In genomic region chr20:40913224-40913821, GRCh38 we compare ENCODE assay signal across 1 cellular context.
A peak's percentile ranks its signal among the peaks of the same experiment; 100 is the strongest.
TF ChIP-seq lines count a peak whose summit lies in the region.

No MANE protein-coding gene starts in this region.

TF ChIP-seq in K562, 482 proteins besides CTCF, POLR2A, EP300 and RAD21 (continued from another document):
- TF ChIP-seq, protein P1, sequence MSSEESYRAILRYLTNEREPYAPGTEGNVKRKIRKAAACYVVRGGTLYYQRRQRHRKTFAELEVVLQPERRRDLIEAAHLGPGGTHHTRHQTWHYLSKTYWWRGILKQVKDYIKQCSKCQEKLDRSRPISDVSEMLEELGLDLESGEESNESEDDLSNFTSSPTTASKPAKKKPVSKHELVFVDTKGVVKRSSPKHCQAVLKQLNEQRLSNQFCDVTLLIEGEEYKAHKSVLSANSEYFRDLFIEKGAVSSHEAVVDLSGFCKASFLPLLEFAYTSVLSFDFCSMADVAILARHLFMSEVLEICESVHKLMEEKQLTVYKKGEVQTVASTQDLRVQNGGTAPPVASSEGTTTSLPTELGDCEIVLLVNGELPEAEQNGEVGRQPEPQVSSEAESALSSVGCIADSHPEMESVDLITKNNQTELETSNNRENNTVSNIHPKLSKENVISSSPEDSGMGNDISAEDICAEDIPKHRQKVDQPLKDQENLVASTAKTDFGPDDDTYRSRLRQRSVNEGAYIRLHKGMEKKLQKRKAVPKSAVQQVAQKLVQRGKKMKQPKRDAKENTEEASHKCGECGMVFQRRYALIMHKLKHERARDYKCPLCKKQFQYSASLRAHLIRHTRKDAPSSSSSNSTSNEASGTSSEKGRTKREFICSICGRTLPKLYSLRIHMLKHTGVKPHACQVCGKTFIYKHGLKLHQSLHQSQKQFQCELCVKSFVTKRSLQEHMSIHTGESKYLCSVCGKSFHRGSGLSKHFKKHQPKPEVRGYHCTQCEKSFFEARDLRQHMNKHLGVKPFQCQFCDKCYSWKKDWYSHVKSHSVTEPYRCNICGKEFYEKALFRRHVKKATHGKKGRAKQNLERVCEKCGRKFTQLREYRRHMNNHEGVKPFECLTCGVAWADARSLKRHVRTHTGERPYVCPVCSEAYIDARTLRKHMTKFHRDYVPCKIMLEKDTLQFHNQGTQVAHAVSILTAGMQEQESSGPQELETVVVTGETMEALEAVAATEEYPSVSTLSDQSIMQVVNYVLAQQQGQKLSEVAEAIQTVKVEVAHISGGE (CRISPR knock-in tag; IDR thresholded peaks at IDR 0.05), result peak in 2 of 3 experiments; percentile 43 to 63; a peak in 2 of 6 replicates
- TF ChIP-seq KLF1 (tag; IDR thresholded peaks at IDR 0.05) (0 out of 2 replicates have a peak, but pooled peaks have one; percentile 17), NR2C1 (IDR thresholded peaks at IDR 0.05) (peak; percentile 96), NR2C1 (tag; IDR thresholded peaks at IDR 0.05) (peak; percentile 98), ETV5 (CRISPR knock-in tag; IDR thresholded peaks at IDR 0.05; ENCODE audit: low read depth) (no peak), ZNF146 (CRISPR knock-in tag; IDR thresholded peaks at IDR 0.05; ENCODE audit: unreplicated experiment) (no peak), ZNF583 (CRISPR knock-in tag; IDR thresholded peaks at IDR 0.05) (0 out of 2 replicates have a peak, but pooled peaks have one; percentile 36), CXXC5 (CRISPR knock-in tag; IDR thresholded peaks at IDR 0.05) (peak; percentile 34; the same call in 1 of the 2 replicates)
- TF ChIP-seq, protein P2, sequence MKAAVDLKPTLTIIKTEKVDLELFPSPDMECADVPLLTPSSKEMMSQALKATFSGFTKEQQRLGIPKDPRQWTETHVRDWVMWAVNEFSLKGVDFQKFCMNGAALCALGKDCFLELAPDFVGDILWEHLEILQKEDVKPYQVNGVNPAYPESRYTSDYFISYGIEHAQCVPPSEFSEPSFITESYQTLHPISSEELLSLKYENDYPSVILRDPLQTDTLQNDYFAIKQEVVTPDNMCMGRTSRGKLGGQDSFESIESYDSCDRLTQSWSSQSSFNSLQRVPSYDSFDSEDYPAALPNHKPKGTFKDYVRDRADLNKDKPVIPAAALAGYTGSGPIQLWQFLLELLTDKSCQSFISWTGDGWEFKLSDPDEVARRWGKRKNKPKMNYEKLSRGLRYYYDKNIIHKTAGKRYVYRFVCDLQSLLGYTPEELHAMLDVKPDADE (conservative IDR thresholded peaks at IDR 0.05; ENCODE audit: control insufficient read depth, low read depth, low read length), result no peak
